10 cellular contexts compared by ENCODE assay signal in genomic region chr2:120442541-120442922, GRCh38.
A peak's percentile ranks its signal among the peaks of the same experiment; 100 is the strongest.
DNase-seq lines count a peak whose midpoint lies in the region; ATAC-seq and TF ChIP-seq lines count a peak whose summit lies in the region.
"Had no signal": no experiment of that assay in that cellular context is flagged by ENCODE, and none has a peak within 500 bp of the region (broad histone marks: within the 10 kb centered on the region; RNA-seq: fewer than 3 reads in every experiment).

No MANE protein-coding gene starts in this region.

- H3K27me3 ChIP-seq in CD4-positive, alpha-beta T cell (ENCODE audit: control insufficient read depth, insufficient read depth, low read length): peaks cover 47% of the 10 kb centered on the region
- peaks cover 99% of the 10 kb centered on the region for H3K27me3 ChIP-seq in neural progenitor cell

- H2AFZ ChIP-seq in neural progenitor cell (replicated peaks): peak overlapping the region; percentile 52

- H3K9me3 Mint-ChIP-seq in CD4-positive, alpha-beta T cell: no peaks in the 10 kb centered on the region
- H3K9me3 Mint-ChIP-seq in WTC11 (no peaks in the 10 kb centered on the region), neural progenitor cell (no peaks in the 10 kb centered on the region), HFFc6 (no peaks in the 10 kb centered on the region)

- H3K4me1 Mint-ChIP-seq in CD4-positive, alpha-beta T cell (ENCODE audit: low read depth): peaks cover 4% of the 10 kb centered on the region
- peaks cover 17% of the 10 kb centered on the region for H3K4me1 Mint-ChIP-seq in WTC11
- H3K4me1 Mint-ChIP-seq in neural progenitor cell: peaks cover 20% of the 10 kb centered on the region
- peaks cover 8% of the 10 kb centered on the region for H3K4me1 Mint-ChIP-seq in HFFc6 (ENCODE audit: low read depth)

- H3K36me3 ChIP-seq in neural progenitor cell: no peaks in the 10 kb centered on the region

- no peaks in the 10 kb centered on the region for H3K9me3 ChIP-seq in CD4-positive, alpha-beta T cell (ENCODE audit: control insufficient read depth, low read length)
- no peaks in the 10 kb centered on the region for H3K9me3 ChIP-seq in neural progenitor cell (ENCODE audit: low read depth)

- H3K9ac ChIP-seq in neural progenitor cell: no peak overlapping the region

- peaks cover 62% of the 10 kb centered on the region for H3K27me3 Mint-ChIP-seq in CD4-positive, alpha-beta T cell
- peaks cover 84% of the 10 kb centered on the region for H3K27me3 Mint-ChIP-seq in WTC11 (ENCODE audit: low read depth)
- peaks cover 70% of the 10 kb centered on the region for H3K27me3 Mint-ChIP-seq in neural progenitor cell (ENCODE audit: insufficient read depth, low read depth)
- H3K27me3 Mint-ChIP-seq in HFFc6 (ENCODE audit: insufficient read depth): peaks cover 37% of the 10 kb centered on the region

- H3K27ac ChIP-seq in CD4-positive, alpha-beta T cell (ENCODE audit: low read depth, low read length): no peak overlapping the region
- no peak overlapping the region for H3K27ac ChIP-seq in neural progenitor cell

- peak overlapping the region; percentile 5 for H3K4me3 ChIP-seq in fibroblast of pulmonary artery (replicated peaks; ENCODE audit: low read depth, low read length)
- H3K4me3 ChIP-seq in neural progenitor cell: peak overlapping the region; percentile 50

- H4K20me1 ChIP-seq in neural progenitor cell (ENCODE audit: low read depth): peaks cover 19% of the 10 kb centered on the region

- POLR2A ChIA-PET in CD4-positive, alpha-beta T cell (lab: Charles Lee): no interaction called here
- POLR2A ChIA-PET in WTC11 (lab: Charles Lee): interaction anchor here (0.6 kb wide), 1 partner anchor 59 kb away, joined by 4 read pairs; no protein-coding TSS in a partner anchor

- peak overlapping the region; percentile 86 for H3K4me2 ChIP-seq in neural progenitor cell

- peak overlapping the region; percentile 45 for H3K4me3 Mint-ChIP-seq in CD4-positive, alpha-beta T cell
- peak overlapping the region; percentile 82 for H3K4me3 Mint-ChIP-seq in WTC11
- peak overlapping the region; percentile 75 for H3K4me3 Mint-ChIP-seq in neural progenitor cell
- no peak overlapping the region for H3K4me3 Mint-ChIP-seq in HFFc6

- H3K4me1 ChIP-seq in neural progenitor cell: peaks cover 24% of the 10 kb centered on the region

- H3K79me2 ChIP-seq in neural progenitor cell (ENCODE audit: low read depth): no peaks in the 10 kb centered on the region

- peaks cover 21% of the 10 kb centered on the region for H3F3A ChIP-seq in neural progenitor cell (ENCODE audit: low read depth)

- no peak for ATAC-seq in CD4-positive, alpha-beta T cell (ENCODE audit: poor library complexity)
- peak; percentile 3; the same call in 1 of the 2 replicates for ATAC-seq in WTC11
- ATAC-seq in activated CD4-positive, CD25-positive, alpha-beta regulatory T cell treated with anti-CD3 and anti-CD28 coated beads, Interleukin-2, amount 50 U/mL, for 24 hours: no peak

- no peaks in the 10 kb centered on the region for H3K36me3 Mint-ChIP-seq in CD4-positive, alpha-beta T cell (ENCODE audit: low read depth)
- H3K36me3 Mint-ChIP-seq in WTC11 (no peaks in the 10 kb centered on the region), neural progenitor cell (no peaks in the 10 kb centered on the region), HFFc6 (ENCODE audit: low read depth) (no peaks in the 10 kb centered on the region)

- DNase-seq in CD4-positive, alpha-beta T cell: no peak
- DNase-seq in WTC11 (ENCODE audit: low spot score) (no peak), fibroblast of pulmonary artery (ENCODE audit: low read depth) (no peak), neural progenitor cell (ENCODE audit: low spot score) (no peak), NCI-H345 treated with DMSO at 0.1 percent for 48 hours (lab: John Stamatoyannopoulos, UW; ENCODE audit: unreplicated experiment) (no peak), HFFc6 (no peak)
- no peak for DNase-seq in activated CD8-positive, alpha-beta memory T cell treated with anti-CD3 and anti-CD28 coated beads, Interleukin-2, amount 50 U/mL, for 4 hours
- DNase-seq: DND-41, SW 1271 had no signal

- CTCF ChIA-PET in CD4-positive, alpha-beta T cell (lab: Charles Lee): no interaction called here
- CTCF ChIA-PET in WTC11 (lab: Charles Lee): interaction anchor here (0.9 to 2.9 kb wide), 7 partner anchors 23 to 190 kb away, joined by 3 to 22 read pairs (median 6); partner anchors contain the start of gene RALB

- H3K27ac Mint-ChIP-seq in CD4-positive, alpha-beta T cell: no peak overlapping the region
- H3K27ac Mint-ChIP-seq in WTC11 (no peak overlapping the region), neural progenitor cell (no peak overlapping the region), HFFc6 (no peak overlapping the region)

- no peak for TF ChIP-seq CTCF in CD4-positive, alpha-beta T cell (IDR thresholded peaks at IDR 0.05)
- TF ChIP-seq CTCF in WTC11 (IDR thresholded peaks at IDR 0.05) (no peak), fibroblast of pulmonary artery (IDR thresholded peaks at IDR 0.05; ENCODE audit: low read length, missing control alignments) (no peak), neural progenitor cell (IDR thresholded peaks at IDR 0.05) (no peak), HFFc6 (IDR thresholded peaks at IDR 0.05) (no peak)

- intact Hi-C loops in CD4-positive, alpha-beta T cell (cut with DNase I, micrococcal nuclease): no loop called here

TF ChIP-seq in WTC11, 78 proteins besides CTCF, POLR2A, EP300 and RAD21:
- no peak for TF ChIP-seq ATF2 (CRISPR knock-in tag; IDR thresholded peaks at IDR 0.05; ENCODE audit: borderline replicate concordance, low read depth)
- no peak for TF ChIP-seq ZNF232 (CRISPR knock-in tag; IDR thresholded peaks at IDR 0.05)
TF ChIP-seq in WTC11: peak in this region for 0.
